Comparison of ENCODE assay signal across 28 cellular contexts in genomic region chr13:91618315-91618714, GRCh38.
"Had no signal": no experiment of that assay in that cellular context is flagged by ENCODE, and none has a peak within 500 bp of the region (broad histone marks: within the 10 kb centered on the region; RNA-seq: fewer than 3 reads in every experiment).

No MANE protein-coding gene starts in this region.

- H3K36me3 ChIP-seq: colonic mucosa, esophagus muscularis mucosa, esophagus squamous epithelium, gastrocnemius medialis, gastroesophageal sphincter, heart left ventricle, heart right ventricle had no signal

- FAIRE-seq: colon, endometrium, endothelial cell of umbilical vein, frontal cortex had no signal

- DNase-seq: colonic mucosa; cortex of kidney; dermis blood vessel endothelial cell; dorsolateral prefrontal cortex; effector CD4-positive, alpha-beta T cell; effector CD8-positive, alpha-beta T cell; effector memory CD4-positive, alpha-beta T cell; effector memory CD8-positive, alpha-beta T cell; endodermal cell; erythroblast; esophagus squamous epithelium; foreskin fibroblast; foreskin keratinocyte; foreskin melanocyte; gastrocnemius medialis; glutamatergic neuron; head of caudate nucleus; heart left ventricle; heart right ventricle had no signal

- H3K27ac ChIP-seq: colonic mucosa, coronary artery, dorsolateral prefrontal cortex, epithelial cell of prostate, esophagus muscularis mucosa, esophagus squamous epithelium, foreskin keratinocyte, gastrocnemius medialis, gastroesophageal sphincter, heart left ventricle, heart right ventricle had no signal

- H3K9me3 ChIP-seq: colonic mucosa, esophagus muscularis mucosa, esophagus squamous epithelium, gastrocnemius medialis, gastroesophageal sphincter, heart left ventricle, heart right ventricle had no signal

- H3K27me3 ChIP-seq: colonic mucosa, dorsolateral prefrontal cortex, esophagus muscularis mucosa, esophagus squamous epithelium, foreskin keratinocyte, gastrocnemius medialis, gastroesophageal sphincter, heart left ventricle, heart right ventricle had no signal

- H3K4me1 ChIP-seq: colonic mucosa, esophagus muscularis mucosa, esophagus squamous epithelium, foreskin keratinocyte, gastrocnemius medialis, gastroesophageal sphincter, heart left ventricle, heart right ventricle had no signal

- H3K4me3 ChIP-seq: colonic mucosa, coronary artery, dorsolateral prefrontal cortex, esophagus muscularis mucosa, esophagus squamous epithelium, gastrocnemius medialis, gastroesophageal sphincter, heart left ventricle, heart right ventricle had no signal

- ATAC-seq: effector memory CD8-positive, alpha-beta T cell; esophagus mucosa; foreskin keratinocyte; gastrocnemius medialis; gastroesophageal sphincter; heart left ventricle; heart right ventricle had no signal
